14 cellular contexts compared by ENCODE assay signal in genomic region chr20:4084721-4085120, GRCh38.
DNase-seq lines count a peak whose midpoint lies in the region; ATAC-seq and TF ChIP-seq lines count a peak whose summit lies in the region.
"Had no signal": no experiment of that assay in that cellular context is flagged by ENCODE, and none has a peak within 500 bp of the region (broad histone marks: within the 10 kb centered on the region; RNA-seq: fewer than 3 reads in every experiment).

No MANE protein-coding gene starts in this region.

- H2AFZ ChIP-seq in OCI-LY3 (ENCODE audit: low read depth, low read length) = peak overlapping the region; percentile 7; the same call in 1 of the 2 replicates

- H3K4me3 ChIP-seq in OCI-LY3 (ENCODE audit: low read length) = no peak overlapping the region
- H3K4me3 ChIP-seq in gastroesophageal sphincter = no peak overlapping the region

- WGBS in gastroesophageal sphincter (ENCODE audit: low coverage in 1 of 2), 2 donors = 69% methylated on average over 3 of the region's 4 CpGs; no CpG with 5 or more reads in 1 of the 2 donors

- H3K27ac ChIP-seq in OCI-LY3 (ENCODE audit: low read length) (no peak overlapping the region), gastroesophageal sphincter (no peak overlapping the region), caudate nucleus (ENCODE audit: low read depth, low read length) (no peak overlapping the region)
- H3K27ac ChIP-seq: colonic mucosa had no signal

- no peaks in the 10 kb centered on the region for H4K20me1 ChIP-seq in OCI-LY3 (ENCODE audit: insufficient read depth, low read length)

- H3K36me3 ChIP-seq in OCI-LY3 (replicated peaks; ENCODE audit: low read depth, low read length) = peaks cover 7% of the 10 kb centered on the region
- no peaks in the 10 kb centered on the region for H3K36me3 ChIP-seq in gastroesophageal sphincter
- H3K36me3 ChIP-seq: colonic mucosa, heart left ventricle, sigmoid colon had no signal

- H3K79me2 ChIP-seq in OCI-LY3 (ENCODE audit: low read length) = no peaks in the 10 kb centered on the region

- TF ChIP-seq CTCF in OCI-LY3 (IDR thresholded peaks at IDR 0.05; ENCODE audit: low read depth, low read length) (no peak), brain (conservative IDR thresholded peaks at IDR 0.05) (no peak), gastroesophageal sphincter (IDR thresholded peaks at IDR 0.05) (no peak)

- peaks cover 41% of the 10 kb centered on the region for H3K4me1 Mint-ChIP-seq in activated T-cell treated with anti-CD3 and anti-CD28 coated beads, Interleukin-2, amount 50 U/mL, for 24 hours (ENCODE audit: low read depth)
- peaks cover 42% of the 10 kb centered on the region for H3K4me1 Mint-ChIP-seq in brain
- peaks cover 38% of the 10 kb centered on the region for H3K4me1 Mint-ChIP-seq in stimulated activated effector memory CD8-positive, alpha-beta T cell treated with anti-CD3 and anti-CD28 coated beads, Interleukin-12 subunit alpha, Interleukin-12 subunit beta, amount 100 ng/mL, for 72 hours

- no peaks in the 10 kb centered on the region for H3K9me3 Mint-ChIP-seq in activated T-cell treated with anti-CD3 and anti-CD28 coated beads, Interleukin-2, amount 50 U/mL, for 24 hours
- peaks cover 9 to 13% (median 9%) of the 10 kb centered on the region in 5 experiments for H3K9me3 Mint-ChIP-seq in brain
- H3K9me3 Mint-ChIP-seq in stimulated activated effector memory CD8-positive, alpha-beta T cell treated with anti-CD3 and anti-CD28 coated beads, Interleukin-12 subunit alpha, Interleukin-12 subunit beta, amount 100 ng/mL, for 72 hours = no peaks in the 10 kb centered on the region

- peak overlapping the region; percentile 91 for H3K4me2 ChIP-seq in OCI-LY3 (ENCODE audit: low read length)

- peak overlapping the region; percentile 52 for H3K27ac Mint-ChIP-seq in activated T-cell treated with anti-CD3 and anti-CD28 coated beads, Interleukin-2, amount 50 U/mL, for 24 hours
- peak overlapping the region; percentile 17 to 82 (median 73) for H3K27ac Mint-ChIP-seq in brain
- no peak overlapping the region for H3K27ac Mint-ChIP-seq in stimulated activated effector memory CD8-positive, alpha-beta T cell treated with anti-CD3 and anti-CD28 coated beads, Interleukin-12 subunit alpha, Interleukin-12 subunit beta, amount 100 ng/mL, for 72 hours
- H3K27ac Mint-ChIP-seq: stimulated activated memory B cell treated with anti-CD40 and anti-IgM and Interleukin-4, amounts not matched to agents 10 μg/mL and 1 μg/mL and 100 μg/mL, for 72 hours; type B pancreatic cell had no signal

- no peaks in the 10 kb centered on the region for H3K36me3 Mint-ChIP-seq in activated T-cell treated with anti-CD3 and anti-CD28 coated beads, Interleukin-2, amount 50 U/mL, for 24 hours (ENCODE audit: low read depth)
- no peaks in the 10 kb centered on the region for H3K36me3 Mint-ChIP-seq in brain
- H3K36me3 Mint-ChIP-seq in stimulated activated effector memory CD8-positive, alpha-beta T cell treated with anti-CD3 and anti-CD28 coated beads, Interleukin-12 subunit alpha, Interleukin-12 subunit beta, amount 100 ng/mL, for 72 hours = peaks cover 10% of the 10 kb centered on the region
- H3K36me3 Mint-ChIP-seq: IgD-negative memory B cell had no signal

- TF ChIP-seq EP300 in gastroesophageal sphincter (IDR thresholded peaks at IDR 0.05) = no peak

- no peaks in the 10 kb centered on the region for H3K27me3 Mint-ChIP-seq in activated T-cell treated with anti-CD3 and anti-CD28 coated beads, Interleukin-2, amount 50 U/mL, for 24 hours
- H3K27me3 Mint-ChIP-seq in brain = peaks cover 6% of the 10 kb centered on the region

- peaks cover 4% of the 10 kb centered on the region; the same call in 1 of the 2 replicates for H3K27me3 ChIP-seq in OCI-LY3 (ENCODE audit: low read depth, low read length)
- no peaks in the 10 kb centered on the region for H3K27me3 ChIP-seq in gastroesophageal sphincter
- H3K27me3 ChIP-seq: colonic mucosa, heart left ventricle, sigmoid colon had no signal

- no peak for ATAC-seq in stimulated activated effector memory CD8-positive, alpha-beta T cell treated with anti-CD3 and anti-CD28 coated beads, Interleukin-12 subunit alpha, Interleukin-12 subunit beta, amount 100 ng/mL, for 72 hours
- ATAC-seq in gastroesophageal sphincter = no peak

- peaks cover 4% of the 10 kb centered on the region; the same call in 1 of the 2 replicates for H3K9me3 ChIP-seq in OCI-LY3 (ENCODE audit: insufficient read depth, low read length)
- H3K9me3 ChIP-seq in gastroesophageal sphincter = no peaks in the 10 kb centered on the region
- H3K9me3 ChIP-seq: colonic mucosa, sigmoid colon had no signal

- no peak overlapping the region for H3K9ac ChIP-seq in OCI-LY3 (ENCODE audit: low read length)

- no peak for DNase-seq in activated T-cell treated with anti-CD3 and anti-CD28 coated beads, Interleukin-2, amount 50 U/mL, for 24 hours
- no peak for DNase-seq in activated T-cell treated with anti-CD3 and anti-CD28 coated beads, Interleukin-2, amount 50 U/mL, for 1 hour
- no peak for DNase-seq in stimulated activated effector memory CD8-positive, alpha-beta T cell treated with anti-CD3 and anti-CD28 coated beads, Interleukin-12 subunit alpha, Interleukin-12 subunit beta, amount 100 ng/mL, for 72 hours (ENCODE audit: low spot score in 2 of 2)
- DNase-seq in DMS79 treated with DMSO at 0.1 percent for 48 hours (lab: John Stamatoyannopoulos, UW) = no peak
- DNase-seq in caudate nucleus (lab: John Stamatoyannopoulos, UW) = no peak

- H3K4me3 Mint-ChIP-seq in activated T-cell treated with anti-CD3 and anti-CD28 coated beads, Interleukin-2, amount 50 U/mL, for 24 hours = no peak overlapping the region
- peak overlapping the region in 4 of 5 experiments; percentile 30 to 76 (median 70) for H3K4me3 Mint-ChIP-seq in brain
- H3K4me3 Mint-ChIP-seq in stimulated activated effector memory CD8-positive, alpha-beta T cell treated with anti-CD3 and anti-CD28 coated beads, Interleukin-12 subunit alpha, Interleukin-12 subunit beta, amount 100 ng/mL, for 72 hours = peak overlapping the region; percentile 66

- peaks cover 38% of the 10 kb centered on the region for H3K4me1 ChIP-seq in OCI-LY3 (ENCODE audit: low read length)
- H3K4me1 ChIP-seq in gastroesophageal sphincter = peaks cover 0 to 25% (median 3%) of the 10 kb centered on the region in 3 donors
- H3K4me1 ChIP-seq: colonic mucosa had no signal

- no peak for TF ChIP-seq POLR2A in gastroesophageal sphincter (IDR thresholded peaks at IDR 0.05)
